In the genomic region with DNA sequence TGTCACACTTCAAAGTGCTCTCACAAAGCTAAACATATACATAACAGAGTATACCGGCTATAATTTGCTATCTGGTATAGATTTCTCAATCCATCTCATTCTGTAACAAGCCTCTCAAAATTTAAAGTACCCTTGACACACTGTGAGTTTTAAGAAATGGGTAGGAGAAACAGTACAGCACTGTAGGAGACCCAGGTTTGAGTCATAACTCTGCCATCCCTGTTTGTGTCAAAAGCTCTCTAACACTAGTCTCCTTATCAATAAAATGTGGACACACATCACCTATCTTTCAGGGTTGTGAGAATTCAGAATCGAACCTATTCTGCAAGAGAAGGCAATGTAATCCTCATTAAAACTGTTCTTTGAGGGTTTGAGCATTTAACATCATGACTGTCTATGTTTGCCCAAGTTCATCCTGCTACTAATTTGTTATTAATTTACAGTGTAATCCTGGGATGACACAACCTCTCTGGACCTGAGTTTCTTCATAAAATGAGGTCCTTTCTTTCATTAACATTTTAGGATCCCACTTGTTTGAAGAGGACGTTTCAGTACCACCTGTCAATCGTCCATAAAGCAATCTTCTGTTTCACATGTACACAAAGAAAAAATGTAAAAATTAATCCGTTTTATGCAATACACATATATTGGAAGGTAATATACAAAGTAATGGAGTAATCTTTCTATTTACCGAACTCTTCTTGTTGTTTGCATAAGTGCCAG, we compare ENCODE assay signal across 15 cellular contexts.
"Had no signal": no experiment of that assay in that cellular context is flagged by ENCODE, and none has a peak within 500 bp of the region (broad histone marks: within the 10 kb centered on the region; RNA-seq: fewer than 3 reads in every experiment).

No MANE protein-coding gene starts in this region.

- H3K27ac ChIP-seq: heart right ventricle, neural progenitor cell, pancreas, testis had no signal

- FAIRE-seq: astrocyte, frontal cortex, keratinocyte, pancreas had no signal

- DNase-seq: activated CD4-positive, alpha-beta T cell treated with anti-CD3 and anti-CD28 coated beads for 48 hours; activated naive CD4-positive, alpha-beta T cell treated with anti-CD3 and anti-CD28 coated beads for 36 hours; heart right ventricle; left ventricle myocardium superior; mesenchymal stem cell; pancreas; retina; stimulated activated CD4-positive, alpha-beta T cell treated with anti-CD3 and anti-CD28 coated beads, Interleukin-15, amount 100 ng/mL, for 24 hours; stimulated activated CD4-positive, alpha-beta T cell treated with anti-CD3 and anti-CD28 coated beads, Interleukin-4, amount 100 ng/mL, for 24 hours; stimulated activated naive CD8-positive, alpha-beta T cell treated with anti-CD3 and anti-CD28 coated beads, Interleukin-15, amount 100 ng/mL, for 72 hours; testis had no signal

- H2AFZ ChIP-seq: neural progenitor cell had no signal

- H3K9ac ChIP-seq: neural progenitor cell had no signal

- H3K27me3 ChIP-seq: heart right ventricle, neural progenitor cell, pancreas, testis had no signal

- ATAC-seq: heart right ventricle; left ventricle myocardium superior; stimulated activated naive CD8-positive, alpha-beta T cell treated with anti-CD3 and anti-CD28 coated beads, Interleukin-15, amount 100 ng/mL, for 72 hours had no signal

- H3K36me3 ChIP-seq: neural progenitor cell, pancreas had no signal

- H3K4me3 ChIP-seq: heart right ventricle, neural progenitor cell, pancreas, testis had no signal

- H3K9me3 ChIP-seq: heart right ventricle, pancreas, testis had no signal

- H3K4me2 ChIP-seq: neural progenitor cell had no signal

- H3K4me1 ChIP-seq: neural progenitor cell, pancreas, testis had no signal
